In genomic region chr16:84782841-84783240, GRCh38 we compare ENCODE assay signal across 22 cellular contexts.
"Had no signal": no experiment of that assay in that cellular context is flagged by ENCODE, and none has a peak within 500 bp of the region (broad histone marks: within the 10 kb centered on the region; RNA-seq: fewer than 3 reads in every experiment).

No MANE protein-coding gene starts in this region.

- H3K36me3 ChIP-seq: WERI-Rb-1 had no signal

- H3K27ac Mint-ChIP-seq: endodermal cell, natural killer cell had no signal

- ATAC-seq: activated naive CD4-positive, alpha-beta T cell treated with anti-CD3 and anti-CD28 coated beads, Interleukin-2, amount 50 U/mL, for 72 hours; gastrocnemius medialis; heart left ventricle; natural killer cell had no signal

- H3K27me3 ChIP-seq: adrenal gland, colonic mucosa, gastrocnemius medialis, heart left ventricle, vagina had no signal

- H3K27ac ChIP-seq: adrenal gland, colonic mucosa, gastrocnemius medialis, heart left ventricle, left ventricle myocardium inferior, parathyroid adenoma, vagina, WERI-Rb-1 had no signal

- DNase-seq: activated CD4-positive, alpha-beta T cell treated with anti-CD3 and anti-CD28 coated beads, Interleukin-2, amount 50 U/mL, for 4 hours; activated gamma-delta T cell treated with Interleukin-2 at 50 U/mL for 16 hours; adrenal gland; caudate nucleus; colonic mucosa; endodermal cell; gastrocnemius medialis; heart left ventricle; left ventricle myocardium inferior; mesendoderm; natural killer cell; stimulated activated CD4-positive, alpha-beta T cell treated with anti-CD3 and anti-CD28 coated beads, Interleukin-12 subunit alpha, Interleukin-12 subunit beta, amount 100 ng/mL, for 4 hours; stimulated activated CD4-positive, alpha-beta T cell treated with anti-CD3 and anti-CD28 coated beads, Interleukin-2, amount 100 ng/mL, for 24 hours; stimulated activated naive CD4-positive, alpha-beta T cell treated with Interleukin-2 at 50 U/mL for 16 hours; substantia nigra; SW 1271; T-helper 2 cell; trophoblast cell; WERI-Rb-1 had no signal

- H3K9me3 Mint-ChIP-seq: activated naive CD4-positive, alpha-beta T cell treated with anti-CD3 and anti-CD28 coated beads, Interleukin-2, amount 50 U/mL, for 72 hours; endodermal cell; natural killer cell had no signal

- H3K9me3 ChIP-seq: adrenal gland, colonic mucosa, gastrocnemius medialis, heart left ventricle, left ventricle myocardium inferior, vagina had no signal

- H3K4me1 ChIP-seq: gastrocnemius medialis, vagina had no signal

- H3K4me3 ChIP-seq: adrenal gland, colonic mucosa, gastrocnemius medialis, heart left ventricle, left ventricle myocardium inferior, vagina had no signal

- H3K4me3 Mint-ChIP-seq: endodermal cell, natural killer cell had no signal

- H3K4me1 Mint-ChIP-seq: natural killer cell had no signal
